In the genomic region with DNA sequence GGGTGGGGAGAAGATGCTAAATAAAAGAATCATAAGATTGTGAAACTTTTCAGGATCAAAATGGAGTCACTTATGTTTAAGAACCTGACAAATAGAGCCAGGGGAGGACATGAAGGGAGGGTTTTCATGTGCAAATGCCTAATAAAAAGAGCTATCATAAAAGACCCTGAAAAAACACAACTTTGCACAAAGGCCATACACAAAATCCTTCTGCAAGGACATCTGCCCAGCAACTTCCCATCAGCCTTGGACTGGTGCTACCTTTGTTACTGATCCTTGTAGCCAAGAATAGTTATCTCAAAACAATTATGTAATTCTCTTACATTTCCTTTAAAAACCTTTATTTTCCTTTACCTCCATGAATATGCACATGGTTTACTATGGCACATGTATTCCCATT, we compare ENCODE assay signal across 6 cellular contexts.
"Had no signal": no experiment of that assay in that cellular context is flagged by ENCODE, and none has a peak within 500 bp of the region (broad histone marks: within the 10 kb centered on the region; RNA-seq: fewer than 3 reads in every experiment).

No MANE protein-coding gene starts in this region.

- H3K4me3 ChIP-seq: K562 had no signal

- DNase-seq: IMR-90, KBM-7, KG1 had no signal

- H3K27ac ChIP-seq: HL-60 had no signal

- ATAC-seq: HepG2, K562 had no signal
